ENCODE assay signal across 8 cellular contexts in genomic region chr3:50388021-50388719, GRCh38. TPM values are rescaled to one million over a fixed set of nuclear protein-coding genes. Genes with fewer than 3 reads are reported as not detected.
A peak's percentile ranks its signal among the peaks of the same experiment; 100 is the strongest.
DNase-seq lines count a peak whose midpoint lies in the region; ATAC-seq and TF ChIP-seq lines count a peak whose summit lies in the region.

No MANE protein-coding gene starts in this region.

- no peak for ATAC-seq in GM18505 (IDR thresholded peaks at IDR 0.05; ENCODE audit: unreplicated experiment)

- no peak overlapping the region for H3K4me2 ChIP-seq in SK-N-SH

- 43% methylated on average over 13 of the region's 25 CpGs for WGBS in SK-N-SH (ENCODE audit: low lambda C conversion rate)

- TF ChIP-seq POLR2A in GM18505 (IDR thresholded peaks at IDR 0.05; ENCODE audit: borderline replicate concordance, extremely low read depth, insufficient read depth, insufficient read length), result no peak

- TF ChIP-seq CTCF in GM12874 (IDR thresholded peaks at IDR 0.05; ENCODE audit: insufficient read depth, low read depth, low read length) (peak; percentile 47), SK-N-SH (IDR thresholded peaks at IDR 0.05) (peak; percentile 46)

- no peaks in the 10 kb centered on the region for H3K9me2 ChIP-seq in SK-N-SH

- H3K79me2 ChIP-seq in SK-N-SH (ENCODE audit: insufficient read depth), result no peaks in the 10 kb centered on the region

- peak in 1 of 2 experiments; percentile 86; a peak in 1 of 4 replicates for TF ChIP-seq EP300 in SK-N-SH (IDR thresholded peaks at IDR 0.05; ENCODE audit: borderline replicate concordance in 1 of 2, low read depth in 1 of 2, low read length in 1 of 2)

- no peaks in the 10 kb centered on the region for H3K9me3 ChIP-seq in SK-N-SH

- H2AFZ ChIP-seq in SK-N-SH (ENCODE audit: low read depth), result no peak overlapping the region

- H4K20me1 ChIP-seq in SK-N-SH (ENCODE audit: insufficient read depth), result no peaks in the 10 kb centered on the region

- peak; percentile 73 for TF ChIP-seq RAD21 in SK-N-SH (IDR thresholded peaks at IDR 0.05; ENCODE audit: low read length)

- DNase-seq in AG08395 (ENCODE audit: low spot score) (peak; percentile 47), SK-N-SH (peak; percentile 89), iPS-NIHi11 (ENCODE audit: low spot score) (peak; percentile 92), NCI-H2081 treated with DMSO at 0.1 percent for 48 hours (lab: John Stamatoyannopoulos, UW) (no peak), NOMO-1 treated with dmso at 0.1 percent for 144 hours (lab: John Stamatoyannopoulos, UW; ENCODE audit: unreplicated experiment) (no peak)
- no peak for DNase-seq in stimulated activated CD4-positive, alpha-beta T cell treated with anti-CD3 and anti-CD28 coated beads, Interleukin-1b, Interleukin-23, amount 100 ng/mL, for 48 hours

- CTCF ChIA-PET in SK-N-SH (lab: Yijun Ruan, JAX), result interaction anchor here (0.7 to 11.5 kb wide), 20 partner anchors 8 to 181 kb away, joined by 3 to 128 read pairs (median 10); partner anchors contain the start of genes CYB561D2, HEMK1, NPRL2 and TMEM115

- H3K4me3 ChIP-seq in SK-N-SH (ENCODE audit: low read depth in 2 of 2, low read length in 1 of 2), result no peak overlapping the region

- peak overlapping the region in 1 of 2 experiments; percentile 100; a peak in 2 of 4 replicates for H3K27ac ChIP-seq in SK-N-SH (ENCODE audit: low read depth in 2 of 2, low read length in 1 of 2)

- H3K4me1 ChIP-seq in SK-N-SH (ENCODE audit: control insufficient read depth in 1 of 2, insufficient read depth in 2 of 2, low read depth in 1 of 2, low read length in 1 of 2), result peaks cover 0 to 99% of the 10 kb centered on the region in 2 experiments; a peak in 2 of 4 replicates

- H3F3A ChIP-seq in SK-N-SH (replicated peaks; ENCODE audit: insufficient read depth), result no peaks in the 10 kb centered on the region

- H3K27me3 ChIP-seq in SK-N-SH (ENCODE audit: insufficient read depth), result no peaks in the 10 kb centered on the region

- POLR2A ChIA-PET in SK-N-SH (lab: Yijun Ruan, JAX), result interaction anchor here (1.2 to 4.8 kb wide), 3 partner anchors 19 to 43 kb away, joined by 4 to 25 read pairs (median 8); partner anchors contain the start of genes CYB561D2 and NPRL2

- no peaks in the 10 kb centered on the region for H3K36me3 ChIP-seq in SK-N-SH (replicated peaks in 1 of 2; ENCODE audit: control insufficient read depth in 1 of 2, insufficient read depth in 2 of 2, low read length in 1 of 2)

- H3K9ac ChIP-seq in SK-N-SH, result no peak overlapping the region

TF ChIP-seq in SK-N-SH, 30 proteins besides CTCF, POLR2A, EP300 and RAD21:
- TF ChIP-seq MXI1 (IDR thresholded peaks at IDR 0.05; ENCODE audit: low read depth, low read length) (0 out of 2 replicates have a peak, but pooled peaks have one; percentile 3), SMC3 (IDR thresholded peaks at IDR 0.05; ENCODE audit: low read depth, low read length) (peak; percentile 62), IRF3 (IDR thresholded peaks at IDR 0.05; ENCODE audit: low read depth, low read length) (no peak), FOXJ3 (CRISPR knock-in tag; IDR thresholded peaks at IDR 0.05) (0 out of 2 replicates have a peak, but pooled peaks have one; percentile 2), TCF12 (IDR thresholded peaks at IDR 0.05) (no peak), GATA2 (CRISPR knock-in tag; IDR thresholded peaks at IDR 0.05) (peak; percentile 55)
TF ChIP-seq in SK-N-SH: peak in this region for 4.

RNA-seq across cellular contexts. Expression of gene TMEM115, which starts 28.8 kb away (rescaled TPM):
- 47.8 and 49.2 TPM in 2 replicates for polyA plus RNA-seq in SK-N-SH (2012; rRNA removed)
- 20.4 and 34.9 TPM in 2 replicates for polyA plus RNA-seq in SK-N-SH (2012; cell fraction: cytosol; rRNA removed)
- polyA plus RNA-seq in SK-N-SH (2012; cell fraction: nucleus; rRNA removed), result 33.8 and 42.1 TPM in 2 replicates

RNA-seq across cellular contexts. Expression of gene CYB561D2, which starts 37.5 kb away (rescaled TPM):
- 40.7 and 46.5 TPM in 2 replicates for polyA plus RNA-seq in SK-N-SH (2012; rRNA removed)
- polyA plus RNA-seq in SK-N-SH (2012; cell fraction: cytosol; rRNA removed), result 22.5 and 32.0 TPM in 2 replicates
- polyA plus RNA-seq in SK-N-SH (2012; cell fraction: nucleus; rRNA removed), result 59.4 and 69.3 TPM in 2 replicates

RNA-seq across cellular contexts. Expression of gene NPRL2, which starts 37.6 kb away (rescaled TPM):
- polyA plus RNA-seq in SK-N-SH (2012; rRNA removed), result 43.6 and 56.2 TPM in 2 replicates
- polyA plus RNA-seq in SK-N-SH (2012; cell fraction: cytosol; rRNA removed), result 23.0 and 30.4 TPM in 2 replicates
- 124 and 132 TPM in 2 replicates for polyA plus RNA-seq in SK-N-SH (2012; cell fraction: nucleus; rRNA removed)

RNA-seq across cellular contexts. Expression of gene ZMYND10, which starts 42.6 kb away (rescaled TPM):
- 0.83 and 0.95 TPM in 2 replicates for polyA plus RNA-seq in SK-N-SH (2012; rRNA removed)
- 0.33 and 0.73 TPM in 2 replicates for polyA plus RNA-seq in SK-N-SH (2012; cell fraction: cytosol; rRNA removed)
- 4.2 and 8.1 TPM in 2 replicates for polyA plus RNA-seq in SK-N-SH (2012; cell fraction: nucleus; rRNA removed)

RNA-seq across cellular contexts. Expression of gene RASSF1, which starts 47.5 kb away (rescaled TPM):
- polyA plus RNA-seq in SK-N-SH (2012; rRNA removed), result 28.1 and 32.3 TPM in 2 replicates
- polyA plus RNA-seq in SK-N-SH (2012; cell fraction: cytosol; rRNA removed), result 19.1 and 27.8 TPM in 2 replicates
- polyA plus RNA-seq in SK-N-SH (2012; cell fraction: nucleus; rRNA removed), result 34.1 and 37.0 TPM in 2 replicates

Comparison
In these comparisons a context has a peak if more than half of its experiments do, and no peak if none do; other contexts are left out.
1. DNase-seq: peak in AG08395 (single experiment), SK-N-SH (single experiment) and iPS-NIHi11 (single experiment); none in stimulated activated CD4-positive, alpha-beta T cell treated with anti-CD3 and anti-CD28 coated beads, Interleukin-1b, Interleukin-23, amount 100 ng/mL, for 48 hours (single experiment), NCI-H2081 treated with DMSO at 0.1 percent for 48 hours (single experiment) and NOMO-1 treated with dmso at 0.1 percent for 144 hours (single experiment).